7 cellular contexts compared by ENCODE assay signal in genomic region chr18:31977270-31977872, GRCh38. TPM values are rescaled to one million over a fixed set of nuclear protein-coding genes. Genes with fewer than 3 reads are reported as not detected.
A peak's percentile ranks its signal among the peaks of the same experiment; 100 is the strongest.
DNase-seq lines count a peak whose midpoint lies in the region; ATAC-seq, FAIRE-seq and TF ChIP-seq lines count a peak whose summit lies in the region.

No MANE protein-coding gene starts in this region.

- H3K27ac ChIP-seq in endothelial cell of umbilical vein (ENCODE audit: insufficient read depth, low read depth, low read length), result no peak overlapping the region

- DNase-seq in Daoy (ENCODE audit: low read depth) (peak; percentile 30), SKM-1 (lab: John Stamatoyannopoulos, UW; ENCODE audit: unreplicated experiment) (peak; percentile 41), endothelial cell of umbilical vein (ENCODE audit: low read depth, low spot score) (peak; percentile 48), midbrain (lab: John Stamatoyannopoulos, UW) (peak; percentile 62)
- DNase-seq in Jurkat, Clone E6-1 (ENCODE audit: low read depth, low spot score), result peak; percentile 27

- no peak for TF ChIP-seq POLR2A in endothelial cell of umbilical vein (IDR thresholded peaks at IDR 0.05; ENCODE audit: low read depth, low read length)

- POLR2A ChIA-PET in endothelial cell of umbilical vein (lab: Charles Lee), result no interaction called here

- H3K9me3 ChIP-seq in endothelial cell of umbilical vein (replicated peaks; ENCODE audit: control insufficient read depth, insufficient read depth, low read length), result peaks cover 2% of the 10 kb centered on the region

- peak; percentile 57 for FAIRE-seq in endothelial cell of umbilical vein (lab: Jason Lieb, UNC)

- CTCF ChIA-PET in endothelial cell of umbilical vein (lab: Charles Lee), result interaction anchor here (0.6 to 3.6 kb wide), 33 partner anchors 9 to 1008 kb away, joined by 3 to 32 read pairs (median 4); partner anchors contain the start of genes RNF125 and TRAPPC8

- no peak overlapping the region for H3K9ac ChIP-seq in endothelial cell of umbilical vein (replicated peaks; ENCODE audit: extremely low read depth, insufficient read depth, low read length)

- no peaks in the 10 kb centered on the region for H3K79me2 ChIP-seq in endothelial cell of umbilical vein (ENCODE audit: control insufficient read depth, insufficient read depth, low read length)

- intact Hi-C loops in endothelial cell of umbilical vein (cut with micrococcal nuclease), result loop anchor here (1.0 to 5.0 kb wide), 5 partner anchors 35 to 1005 kb away; partner anchors contain the start of gene TRAPPC8

- H3K9me1 ChIP-seq in endothelial cell of umbilical vein (replicated peaks; ENCODE audit: control insufficient read depth, extremely low read depth, insufficient read depth, low read length), result no peaks in the 10 kb centered on the region

- no peak overlapping the region for H2AFZ ChIP-seq in endothelial cell of umbilical vein (ENCODE audit: low read depth, low read length)

- BruUV-seq in endothelial cell of umbilical vein (replicated peaks; lab: Mats Ljungman, UMichigan), result no TSS peak

- no peaks in the 10 kb centered on the region for H3K36me3 ChIP-seq in endothelial cell of umbilical vein (ENCODE audit: control insufficient read depth in 2 of 2, extremely low read depth in 1 of 2, insufficient read depth in 2 of 2, low read length in 2 of 2)

- no peak overlapping the region for H3K4me3 ChIP-seq in Jurkat, Clone E6-1 (ENCODE audit: low read length)
- H3K4me3 ChIP-seq in endothelial cell of umbilical vein (replicated peaks in 1 of 3; ENCODE audit: insufficient read depth in 1 of 3, low read depth in 1 of 3, low read length in 3 of 3), result no peak overlapping the region

- peak; percentile 55 to 59 for TF ChIP-seq CTCF in endothelial cell of umbilical vein (IDR thresholded peaks at IDR 0.05; ENCODE audit: extremely low read depth in 1 of 2, insufficient read depth in 1 of 2, low read depth in 1 of 2, low read length in 2 of 2)

- H3K4me1 ChIP-seq in endothelial cell of umbilical vein (ENCODE audit: control insufficient read depth, extremely low read depth, insufficient read depth, low read length), result peaks cover 3% of the 10 kb centered on the region

- H3K27me3 ChIP-seq in endothelial cell of umbilical vein (ENCODE audit: control insufficient read depth in 2 of 2, insufficient read depth in 2 of 2, low read length in 2 of 2), result peaks cover 0 to 5% of the 10 kb centered on the region in 2 experiments

- no peak for ATAC-seq in HG03342 (IDR thresholded peaks at IDR 0.05; ENCODE audit: unreplicated experiment)
- no peak for ATAC-seq in HG02642 (IDR thresholded peaks at IDR 0.05; ENCODE audit: poor library complexity, unreplicated experiment)

- H3K4me2 ChIP-seq in endothelial cell of umbilical vein (ENCODE audit: insufficient read depth, low read length), result no peak overlapping the region

- dilution Hi-C loops in endothelial cell of umbilical vein (cut with MboI; ENCODE audit: extremely low pct_ligation_motif_present, low sequenced_read_pairs), result no loop called here

- no peaks in the 10 kb centered on the region for H4K20me1 ChIP-seq in endothelial cell of umbilical vein (replicated peaks; ENCODE audit: control insufficient read depth, extremely low read depth, insufficient read depth, low read length)

TF ChIP-seq in endothelial cell of umbilical vein, 7 proteins besides CTCF, POLR2A, EP300 and RAD21:
- TF ChIP-seq JUN (IDR thresholded peaks at IDR 0.05; ENCODE audit: borderline replicate concordance, insufficient read depth, insufficient read length, low read depth), result no peak
- TF ChIP-seq FOS (IDR thresholded peaks at IDR 0.05; ENCODE audit: borderline replicate concordance, insufficient read depth, low read length), result no peak
- TF ChIP-seq EZH2 (IDR thresholded peaks at IDR 0.05; ENCODE audit: borderline replicate concordance, low read depth, low read length, severe bottlenecking), result no peak
- no peak for TF ChIP-seq GATA2 (IDR thresholded peaks at IDR 0.05; ENCODE audit: insufficient read depth, insufficient read length, low read depth, low read length)
- TF ChIP-seq POLR2AphosphoS5 (IDR thresholded peaks at IDR 0.05; ENCODE audit: insufficient read depth, low read depth, low read length), result no peak
- no peak for TF ChIP-seq MYC (IDR thresholded peaks at IDR 0.05; ENCODE audit: low read depth, low read length)
- TF ChIP-seq MAX (IDR thresholded peaks at IDR 0.05; ENCODE audit: insufficient read depth, insufficient read length), result no peak

RNA-seq across cellular contexts. Expression of gene TRAPPC8, which starts 34.4 kb away (rescaled TPM):
- 19.3 and 23.2 TPM in 2 replicates for total RNA-seq in Daoy (2014; rRNA removed; shearing (Covaris generic))
- 24.9 TPM for polyA plus RNA-seq in Jurkat, Clone E6-1 (2012; ENCODE audit: insufficient read depth, insufficient read length)
- 30.1 and 34.1 TPM in 2 replicates for total RNA-seq in endothelial cell of umbilical vein
- polyA plus RNA-seq in endothelial cell of umbilical vein, result 23.1 and 25.0 TPM in 2 replicates
- 27.9 and 28.1 TPM in 2 replicates for polyA plus RNA-seq in endothelial cell of umbilical vein (2011; cell fraction: cytosol; rRNA removed)
- 51.4 and 55.7 TPM in 2 replicates for polyA plus RNA-seq in endothelial cell of umbilical vein (2011; cell fraction: nucleus; rRNA removed)
- polyA plus RNA-seq in endothelial cell of umbilical vein (2012), result 16.2 and 24.5 TPM in 2 replicates
- 93.2 and 97.5 TPM in 2 replicates for polyA minus RNA-seq in endothelial cell of umbilical vein
- 19.5 TPM for polyA minus RNA-seq in endothelial cell of umbilical vein (2011; cell fraction: cytosol; rRNA and poly(A)+ RNA removed)
- 73.7 and 129 TPM in 2 replicates for polyA minus RNA-seq in endothelial cell of umbilical vein (2011; cell fraction: nucleus; rRNA and poly(A)+ RNA removed)

RNA-seq across cellular contexts. Expression of gene RNF125, which starts 41.3 kb away (rescaled TPM):
- 0.18 and 0.57 TPM in 2 replicates for total RNA-seq in Daoy (2014; rRNA removed; shearing (Covaris generic))
- polyA plus RNA-seq in Jurkat, Clone E6-1 (2012; ENCODE audit: insufficient read depth, insufficient read length), result 1.1 TPM
- 0.92 and 1.3 TPM in 2 replicates for total RNA-seq in endothelial cell of umbilical vein
- 0.40 and 0.73 TPM in 2 replicates for polyA plus RNA-seq in endothelial cell of umbilical vein
- polyA plus RNA-seq in endothelial cell of umbilical vein (2011; cell fraction: cytosol; rRNA removed), result 0.39 and 0.48 TPM in 2 replicates
- 0.34 and 0.43 TPM in 2 replicates for polyA plus RNA-seq in endothelial cell of umbilical vein (2011; cell fraction: nucleus; rRNA removed)
- 0.08 and 0.21 TPM in 2 replicates for polyA plus RNA-seq in endothelial cell of umbilical vein (2012)
- polyA minus RNA-seq in endothelial cell of umbilical vein, result 0.19 and 0.49 TPM in 2 replicates
- polyA minus RNA-seq in endothelial cell of umbilical vein (2011; cell fraction: cytosol; rRNA and poly(A)+ RNA removed), result 5.7 TPM
- 0.29 and 0.87 TPM in 2 replicates for polyA minus RNA-seq in endothelial cell of umbilical vein (2011; cell fraction: nucleus; rRNA and poly(A)+ RNA removed)
